ENCODE assay signal across 1 cellular context in the genomic region with DNA sequence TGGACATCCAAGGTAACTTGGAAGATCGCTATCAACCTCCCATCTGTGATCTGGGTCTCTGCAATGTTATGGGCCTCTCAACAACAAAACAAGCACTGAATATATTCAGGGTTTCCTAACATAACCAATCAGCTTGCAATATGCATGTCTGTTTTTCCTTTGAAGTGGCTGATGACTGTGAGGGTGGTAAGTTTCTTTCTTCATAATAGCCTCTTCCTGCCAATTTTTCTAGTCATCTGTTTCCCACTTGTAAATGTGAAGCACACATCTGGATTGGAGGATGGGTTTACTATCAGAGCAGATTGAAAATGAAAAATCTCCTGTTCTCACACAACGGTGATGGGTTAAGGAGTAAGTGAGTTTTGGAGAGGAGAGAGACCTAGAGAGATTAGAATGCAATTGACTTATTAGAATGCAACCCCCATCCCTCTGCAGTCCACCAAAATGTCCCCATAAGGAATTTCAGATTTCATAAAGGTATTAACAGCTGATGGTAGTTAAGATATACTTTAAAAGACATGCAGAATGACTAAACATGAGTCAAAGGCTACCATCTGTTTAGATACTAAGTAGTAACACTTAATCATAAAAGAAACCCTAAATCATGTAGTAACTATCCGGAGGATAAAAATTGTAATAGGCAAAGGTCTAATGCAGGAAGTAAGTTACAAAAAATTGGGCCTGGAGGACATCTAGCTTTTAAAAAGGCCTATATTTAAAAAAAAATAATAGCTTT.
TF ChIP-seq lines count a peak whose summit lies in the region.

No MANE protein-coding gene starts in this region.

TF ChIP-seq in WTC11, 78 proteins besides CTCF, POLR2A, EP300 and RAD21 (continued from another document):
- TF ChIP-seq ELF4 (CRISPR knock-in tag; IDR thresholded peaks at IDR 0.05; ENCODE audit: low read depth) (no peak), TCF7 (CRISPR knock-in tag; IDR thresholded peaks at IDR 0.05; ENCODE audit: low read depth) (no peak), NR2C2 (CRISPR knock-in tag; IDR thresholded peaks at IDR 0.05) (no peak)
- TF ChIP-seq, protein P1, sequence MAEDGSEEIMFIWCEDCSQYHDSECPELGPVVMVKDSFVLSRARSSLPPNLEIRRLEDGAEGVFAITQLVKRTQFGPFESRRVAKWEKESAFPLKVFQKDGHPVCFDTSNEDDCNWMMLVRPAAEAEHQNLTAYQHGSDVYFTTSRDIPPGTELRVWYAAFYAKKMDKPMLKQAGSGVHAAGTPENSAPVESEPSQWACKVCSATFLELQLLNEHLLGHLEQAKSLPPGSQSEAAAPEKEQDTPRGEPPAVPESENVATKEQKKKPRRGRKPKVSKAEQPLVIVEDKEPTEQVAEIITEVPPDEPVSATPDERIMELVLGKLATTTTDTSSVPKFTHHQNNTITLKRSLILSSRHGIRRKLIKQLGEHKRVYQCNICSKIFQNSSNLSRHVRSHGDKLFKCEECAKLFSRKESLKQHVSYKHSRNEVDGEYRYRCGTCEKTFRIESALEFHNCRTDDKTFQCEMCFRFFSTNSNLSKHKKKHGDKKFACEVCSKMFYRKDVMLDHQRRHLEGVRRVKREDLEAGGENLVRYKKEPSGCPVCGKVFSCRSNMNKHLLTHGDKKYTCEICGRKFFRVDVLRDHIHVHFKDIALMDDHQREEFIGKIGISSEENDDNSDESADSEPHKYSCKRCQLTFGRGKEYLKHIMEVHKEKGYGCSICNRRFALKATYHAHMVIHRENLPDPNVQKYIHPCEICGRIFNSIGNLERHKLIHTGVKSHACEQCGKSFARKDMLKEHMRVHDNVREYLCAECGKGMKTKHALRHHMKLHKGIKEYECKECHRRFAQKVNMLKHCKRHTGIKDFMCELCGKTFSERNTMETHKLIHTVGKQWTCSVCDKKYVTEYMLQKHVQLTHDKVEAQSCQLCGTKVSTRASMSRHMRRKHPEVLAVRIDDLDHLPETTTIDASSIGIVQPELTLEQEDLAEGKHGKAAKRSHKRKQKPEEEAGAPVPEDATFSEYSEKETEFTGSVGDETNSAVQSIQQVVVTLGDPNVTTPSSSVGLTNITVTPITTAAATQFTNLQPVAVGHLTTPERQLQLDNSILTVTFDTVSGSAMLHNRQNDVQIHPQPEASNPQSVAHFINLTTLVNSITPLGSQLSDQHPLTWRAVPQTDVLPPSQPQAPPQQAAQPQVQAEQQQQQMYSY (CRISPR knock-in tag; IDR thresholded peaks at IDR 0.05) = no peak
- TF ChIP-seq, protein P2, sequence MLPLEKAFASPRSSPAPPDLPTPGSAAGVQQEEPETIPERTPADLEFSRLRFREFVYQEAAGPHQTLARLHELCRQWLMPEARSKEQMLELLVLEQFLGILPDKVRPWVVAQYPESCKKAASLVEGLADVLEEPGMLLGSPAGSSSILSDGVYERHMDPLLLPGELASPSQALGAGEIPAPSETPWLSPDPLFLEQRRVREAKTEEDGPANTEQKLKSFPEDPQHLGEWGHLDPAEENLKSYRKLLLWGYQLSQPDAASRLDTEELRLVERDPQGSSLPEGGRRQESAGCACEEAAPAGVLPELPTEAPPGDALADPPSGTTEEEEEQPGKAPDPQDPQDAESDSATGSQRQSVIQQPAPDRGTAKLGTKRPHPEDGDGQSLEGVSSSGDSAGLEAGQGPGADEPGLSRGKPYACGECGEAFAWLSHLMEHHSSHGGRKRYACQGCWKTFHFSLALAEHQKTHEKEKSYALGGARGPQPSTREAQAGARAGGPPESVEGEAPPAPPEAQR (CRISPR knock-in tag; IDR thresholded peaks at IDR 0.05) = no peak
- TF ChIP-seq, protein P3, sequence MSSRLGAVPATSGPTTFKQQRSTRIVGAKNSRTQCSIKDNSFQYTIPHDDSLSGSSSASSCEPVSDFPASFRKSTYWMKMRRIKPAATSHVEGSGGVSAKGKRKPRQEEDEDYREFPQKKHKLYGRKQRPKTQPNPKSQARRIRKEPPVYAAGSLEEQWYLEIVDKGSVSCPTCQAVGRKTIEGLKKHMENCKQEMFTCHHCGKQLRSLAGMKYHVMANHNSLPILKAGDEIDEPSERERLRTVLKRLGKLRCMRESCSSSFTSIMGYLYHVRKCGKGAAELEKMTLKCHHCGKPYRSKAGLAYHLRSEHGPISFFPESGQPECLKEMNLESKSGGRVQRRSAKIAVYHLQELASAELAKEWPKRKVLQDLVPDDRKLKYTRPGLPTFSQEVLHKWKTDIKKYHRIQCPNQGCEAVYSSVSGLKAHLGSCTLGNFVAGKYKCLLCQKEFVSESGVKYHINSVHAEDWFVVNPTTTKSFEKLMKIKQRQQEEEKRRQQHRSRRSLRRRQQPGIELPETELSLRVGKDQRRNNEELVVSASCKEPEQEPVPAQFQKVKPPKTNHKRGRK (CRISPR knock-in tag; IDR thresholded peaks at IDR 0.05; ENCODE audit: borderline replicate concordance) = no peak
- TF ChIP-seq, protein P4, sequence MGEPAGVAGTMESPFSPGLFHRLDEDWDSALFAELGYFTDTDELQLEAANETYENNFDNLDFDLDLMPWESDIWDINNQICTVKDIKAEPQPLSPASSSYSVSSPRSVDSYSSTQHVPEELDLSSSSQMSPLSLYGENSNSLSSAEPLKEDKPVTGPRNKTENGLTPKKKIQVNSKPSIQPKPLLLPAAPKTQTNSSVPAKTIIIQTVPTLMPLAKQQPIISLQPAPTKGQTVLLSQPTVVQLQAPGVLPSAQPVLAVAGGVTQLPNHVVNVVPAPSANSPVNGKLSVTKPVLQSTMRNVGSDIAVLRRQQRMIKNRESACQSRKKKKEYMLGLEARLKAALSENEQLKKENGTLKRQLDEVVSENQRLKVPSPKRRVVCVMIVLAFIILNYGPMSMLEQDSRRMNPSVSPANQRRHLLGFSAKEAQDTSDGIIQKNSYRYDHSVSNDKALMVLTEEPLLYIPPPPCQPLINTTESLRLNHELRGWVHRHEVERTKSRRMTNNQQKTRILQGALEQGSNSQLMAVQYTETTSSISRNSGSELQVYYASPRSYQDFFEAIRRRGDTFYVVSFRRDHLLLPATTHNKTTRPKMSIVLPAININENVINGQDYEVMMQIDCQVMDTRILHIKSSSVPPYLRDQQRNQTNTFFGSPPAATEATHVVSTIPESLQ (CRISPR knock-in tag; IDR thresholded peaks at IDR 0.05) = no peak
